Comparison of ENCODE assay signal across 28 cellular contexts in genomic region chr2:122481717-122482116, GRCh38.
DNase-seq lines count a peak whose midpoint lies in the region; ATAC-seq, FAIRE-seq and TF ChIP-seq lines count a peak whose summit lies in the region.
"Had no signal": no experiment of that assay in that cellular context is flagged by ENCODE, and none has a peak within 500 bp of the region (broad histone marks: within the 10 kb centered on the region; RNA-seq: fewer than 3 reads in every experiment).

No MANE protein-coding gene starts in this region.

- no peak overlapping the region for H2AFZ ChIP-seq in OCI-LY7 (ENCODE audit: low read length)

- H3K36me3 Mint-ChIP-seq in stimulated activated effector memory CD8-positive, alpha-beta T cell treated with anti-CD3 and anti-CD28 coated beads, Interleukin-12 subunit alpha, Interleukin-12 subunit beta, amount 100 ng/mL, for 72 hours: no peaks in the 10 kb centered on the region
- H3K36me3 Mint-ChIP-seq: activated naive CD8-positive, alpha-beta T cell; naive thymus-derived CD8-positive, alpha-beta T cell; stimulated activated naive B cell treated with anti-CD40 and anti-IgM and Interleukin-4, amounts not matched to agents 10 μg/mL and 1 μg/mL and 100 μg/mL, for 72 hours had no signal

- ATAC-seq in HG02759 (IDR thresholded peaks at IDR 0.05; ENCODE audit: unreplicated experiment): peak; percentile 71
- no peak for ATAC-seq in stimulated activated effector memory CD8-positive, alpha-beta T cell treated with anti-CD3 and anti-CD28 coated beads, Interleukin-12 subunit alpha, Interleukin-12 subunit beta, amount 100 ng/mL, for 72 hours
- ATAC-seq: heart left ventricle; HepG2; left lung; naive thymus-derived CD8-positive, alpha-beta T cell; Panc1; stimulated activated naive B cell treated with anti-CD40 and anti-IgM and Interleukin-4, amounts not matched to agents 10 μg/mL and 1 μg/mL and 100 μg/mL, for 72 hours had no signal

- no peaks in the 10 kb centered on the region for H3K79me2 ChIP-seq in OCI-LY7 (ENCODE audit: insufficient read depth, low read depth, low read length)

- no peak overlapping the region for H3K4me3 Mint-ChIP-seq in stimulated activated effector memory CD8-positive, alpha-beta T cell treated with anti-CD3 and anti-CD28 coated beads, Interleukin-12 subunit alpha, Interleukin-12 subunit beta, amount 100 ng/mL, for 72 hours
- H3K4me3 Mint-ChIP-seq: activated naive CD8-positive, alpha-beta T cell; naive thymus-derived CD8-positive, alpha-beta T cell; stimulated activated naive B cell treated with anti-CD40 and anti-IgM and Interleukin-4, amounts not matched to agents 10 μg/mL and 1 μg/mL and 100 μg/mL, for 72 hours had no signal

- H3K9me3 ChIP-seq in OCI-LY7 (ENCODE audit: low read length): no peaks in the 10 kb centered on the region
- no peaks in the 10 kb centered on the region for H3K9me3 ChIP-seq in adrenal gland (replicated peaks in 1 of 3)
- H3K9me3 ChIP-seq: ascending aorta, heart left ventricle, left lung, thoracic aorta had no signal

- no peak overlapping the region for H3K27ac Mint-ChIP-seq in stimulated activated effector memory CD8-positive, alpha-beta T cell treated with anti-CD3 and anti-CD28 coated beads, Interleukin-12 subunit alpha, Interleukin-12 subunit beta, amount 100 ng/mL, for 72 hours
- H3K27ac Mint-ChIP-seq: activated naive CD8-positive, alpha-beta T cell; activated T-helper 2 cell treated with anti-CD3 and anti-CD28 coated beads, Interferon-gamma antibody, Interleukin-2, Interleukin-4, amounts not matched to agents 10 μg/mL and 5 μg/mL and 100 μg/mL, durations not matched to agents 14 hours and 24 hours and 36 hours; naive thymus-derived CD8-positive, alpha-beta T cell; stimulated activated naive B cell treated with anti-CD40 and anti-IgM and Interleukin-4, amounts not matched to agents 10 μg/mL and 1 μg/mL and 100 μg/mL, for 72 hours had no signal

- H3K4me3 ChIP-seq in OCI-LY7 (ENCODE audit: low read depth, low read length, poor library complexity, severe bottlenecking) (no peak overlapping the region), adrenal gland (no peak overlapping the region)
- H3K4me3 ChIP-seq: ascending aorta, heart left ventricle, left lung, smooth muscle cell, thoracic aorta had no signal

- CTCF ChIA-PET in OCI-LY7 (lab: Charles Lee; ENCODE audit: unreplicated experiment): no interaction called here

- H3K4me1 ChIP-seq in OCI-LY7 (ENCODE audit: insufficient read depth, low read length, poor library complexity, severe bottlenecking): no peaks in the 10 kb centered on the region
- no peaks in the 10 kb centered on the region for H3K4me1 ChIP-seq in adrenal gland (replicated peaks in 1 of 2)
- H3K4me1 ChIP-seq: ascending aorta, heart left ventricle, left lung had no signal

- H3K4me1 Mint-ChIP-seq in stimulated activated effector memory CD8-positive, alpha-beta T cell treated with anti-CD3 and anti-CD28 coated beads, Interleukin-12 subunit alpha, Interleukin-12 subunit beta, amount 100 ng/mL, for 72 hours: no peaks in the 10 kb centered on the region
- H3K4me1 Mint-ChIP-seq: naive thymus-derived CD8-positive, alpha-beta T cell; stimulated activated naive B cell treated with anti-CD40 and anti-IgM and Interleukin-4, amounts not matched to agents 10 μg/mL and 1 μg/mL and 100 μg/mL, for 72 hours had no signal

- no peak overlapping the region for H3K4me2 ChIP-seq in OCI-LY7 (ENCODE audit: low read length)
- H3K4me2 ChIP-seq: smooth muscle cell had no signal

- TF ChIP-seq CTCF in OCI-LY7 (conservative IDR thresholded peaks at IDR 0.05; ENCODE audit: low read length): no peak
- TF ChIP-seq CTCF in adrenal gland (IDR thresholded peaks at IDR 0.05): no peak

- H3K36me3 ChIP-seq in OCI-LY7 (ENCODE audit: insufficient read depth, low read length) (no peaks in the 10 kb centered on the region), adrenal gland (replicated peaks in 1 of 2) (no peaks in the 10 kb centered on the region)
- H3K36me3 ChIP-seq: ascending aorta, heart left ventricle, left lung, thoracic aorta had no signal

- no peaks in the 10 kb centered on the region for H3K27me3 ChIP-seq in adrenal gland
- H3K27me3 ChIP-seq: ascending aorta, heart left ventricle, left lung had no signal

- DNase-seq in COR-L47 (lab: John Stamatoyannopoulos, UW) (peak; percentile 9), OCI-LY7 (ENCODE audit: low spot score) (peak; percentile 1), iPS-NIHi11 (ENCODE audit: low spot score) (peak; percentile 45), adrenal gland (no peak), KG1 (lab: John Stamatoyannopoulos, UW) (no peak), GM12892 (ENCODE audit: insufficient read length) (no peak)
- no peak for DNase-seq in stimulated activated effector memory CD8-positive, alpha-beta T cell treated with anti-CD3 and anti-CD28 coated beads, Interleukin-12 subunit alpha, Interleukin-12 subunit beta, amount 100 ng/mL, for 72 hours (ENCODE audit: low spot score in 2 of 2)
- DNase-seq: activated CD4-positive, alpha-beta T cell treated with anti-CD3 and anti-CD28 coated beads, Interleukin-2, amount 50 U/mL, for 48 hours; cerebellar nuclear complex; heart left ventricle; left lung; naive thymus-derived CD8-positive, alpha-beta T cell; NCI-H2081 treated with DMSO at 0.1 percent for 48 hours; NCI-H510A; stimulated activated CD4-positive, alpha-beta T cell treated with anti-CD3 and anti-CD28 coated beads, Interleukin-2, amount 100 ng/mL, for 48 hours; stimulated activated naive B cell treated with anti-CD40 and anti-IgM and Interleukin-4, amounts not matched to agents 10 μg/mL and 1 μg/mL and 100 μg/mL, for 72 hours had no signal

- intact Hi-C loops in OCI-LY7 (cut with micrococcal nuclease; ENCODE audit: unreplicated experiment) (no loop called here), adrenal gland (cut with DNase I) (no loop called here)

- no peaks in the 10 kb centered on the region for H4K20me1 ChIP-seq in OCI-LY7 (ENCODE audit: insufficient read depth, low read length)

- POLR2A ChIA-PET in OCI-LY7 (lab: Charles Lee): interaction anchor here (0.7 kb wide), 1 partner anchor 39 kb away, joined by 4 read pairs; no protein-coding TSS in a partner anchor

- no peak overlapping the region for H3K27ac ChIP-seq in OCI-LY7 (ENCODE audit: low read depth, low read length, poor library complexity, severe bottlenecking)
- no peak overlapping the region for H3K27ac ChIP-seq in adrenal gland
- H3K27ac ChIP-seq: ascending aorta, C4-2B, epithelial cell of prostate, heart left ventricle, HL-60, left lung, thoracic aorta had no signal

- peaks cover 24% of the 10 kb centered on the region for H3K9me3 Mint-ChIP-seq in stimulated activated effector memory CD8-positive, alpha-beta T cell treated with anti-CD3 and anti-CD28 coated beads, Interleukin-12 subunit alpha, Interleukin-12 subunit beta, amount 100 ng/mL, for 72 hours
- H3K9me3 Mint-ChIP-seq: activated T-helper 2 cell treated with anti-CD3 and anti-CD28 coated beads, Interferon-gamma antibody, Interleukin-2, Interleukin-4, amounts not matched to agents 10 μg/mL and 5 μg/mL and 100 μg/mL, durations not matched to agents 14 hours and 24 hours and 36 hours had no signal

- TF ChIP-seq POLR2A in adrenal gland (IDR thresholded peaks at IDR 0.05): no peak
- no peak for TF ChIP-seq POLR2A in GM12892 (IDR thresholded peaks at IDR 0.05; ENCODE audit: low read depth, low read length)

- no peaks in the 10 kb centered on the region for H3K9me2 ChIP-seq in OCI-LY7 (ENCODE audit: insufficient read depth, low read length)

- no TSS peak for BruUV-seq in OCI-LY7 (replicated peaks; lab: Mats Ljungman, UMichigan)

- no peak for FAIRE-seq in GM12892 (lab: Jason Lieb, UNC)
- FAIRE-seq: D721Med, HepG2 had no signal

Comparison
In these comparisons a context has a peak if more than half of its experiments do, and no peak if none do; other contexts are left out.
1. DNase-seq: peak in COR-L47 (single experiment), OCI-LY7 (single experiment) and iPS-NIHi11 (single experiment); none in adrenal gland (0 of 7), KG1 (single experiment), GM12892 (single experiment) and stimulated activated effector memory CD8-positive, alpha-beta T cell treated with anti-CD3 and anti-CD28 coated beads, Interleukin-12 subunit alpha, Interleukin-12 subunit beta, amount 100 ng/mL, for 72 hours (0 of 2).